In the genomic region with DNA sequence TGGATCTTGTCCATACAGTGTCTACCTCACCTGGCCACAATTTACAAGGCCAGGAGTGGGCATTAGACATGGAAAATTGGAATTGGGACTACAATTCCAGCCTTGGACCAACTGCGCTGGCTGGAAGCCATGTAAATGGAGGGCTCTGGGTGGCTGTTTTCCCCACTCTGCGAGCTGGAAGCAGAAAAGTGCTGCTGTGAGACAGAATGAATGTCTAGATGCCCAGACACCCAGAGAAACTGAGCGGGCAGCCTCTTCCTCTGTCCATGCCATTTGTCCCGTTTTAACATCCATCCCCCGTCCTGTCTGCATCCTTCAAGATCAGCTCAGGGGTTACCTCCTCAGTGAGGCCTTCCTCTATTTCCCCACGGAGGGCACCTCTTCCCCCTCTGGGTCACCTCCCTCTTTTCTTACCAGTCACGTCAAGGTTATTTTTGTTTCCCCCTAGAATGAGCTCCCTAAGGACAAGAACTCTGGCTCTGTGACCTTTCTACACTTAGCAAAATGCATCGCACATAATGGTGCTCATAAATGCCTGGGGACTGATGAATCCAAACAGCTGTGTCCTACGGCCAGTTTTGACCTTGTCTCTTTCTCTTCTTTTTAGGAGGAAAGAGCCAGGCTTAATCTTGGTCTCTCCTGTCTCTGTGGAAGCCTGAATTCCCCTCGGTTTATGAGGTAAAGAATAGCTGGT, we compare ENCODE assay signal across 14 cellular contexts. TPM values are rescaled to one million over a fixed set of nuclear protein-coding genes. Genes with fewer than 3 reads are reported as not detected.
DNase-seq lines count a peak whose midpoint lies in the region; ATAC-seq and TF ChIP-seq lines count a peak whose summit lies in the region.
"Had no signal": no experiment of that assay in that cellular context is flagged by ENCODE, and none has a peak within 500 bp of the region (broad histone marks: within the 10 kb centered on the region; RNA-seq: fewer than 3 reads in every experiment).

No MANE protein-coding gene starts in this region.

- 67% methylated on average over 5 of the region's 10 CpGs; no CpG with 5 or more reads in 1 of the 2 experiments for WGBS in IMR-90 (ENCODE audit: extremely low coverage in 2 of 2, insufficient read length in 1 of 2), 2 experiments
- WGBS in trophoblast cell (ENCODE audit: extremely low coverage, insufficient coverage, insufficient read length) = no CpG with 5 or more reads among the region's 10 CpGs

- H3K23ac ChIP-seq in IMR-90 (ENCODE audit: low read depth, low read length) = peak overlapping the region; percentile 96
- H3K23ac ChIP-seq in trophoblast cell (ENCODE audit: low read length) = no peak overlapping the region

- H4K20me1 ChIP-seq in IMR-90 (ENCODE audit: insufficient read depth, low read length) (no peaks in the 10 kb centered on the region), fibroblast of lung (ENCODE audit: control insufficient read depth, extremely low read depth, insufficient read depth, low read length) (no peaks in the 10 kb centered on the region)

- CTCF ChIA-PET in IMR-90 (lab: Yijun Ruan, JAX) = interaction anchor here (0.9 to 1.8 kb wide), 2 partner anchors 13 to 224 kb away, joined by 4 to 5 read pairs; no protein-coding TSS in a partner anchor
- CTCF ChIA-PET in Calu3 (lab: Charles Lee) = interaction anchor here (0.6 to 2.0 kb wide), 8 partner anchors 12 to 217 kb away, joined by 3 to 6 read pairs (median 4); no protein-coding TSS in a partner anchor

- H3K18ac ChIP-seq in IMR-90 (ENCODE audit: low read depth, low read length) (peak overlapping the region; percentile 60), trophoblast cell (ENCODE audit: low read length) (peak overlapping the region; percentile 45)

- no peak for TF ChIP-seq POLR2A in IMR-90 (IDR thresholded peaks at IDR 0.05; ENCODE audit: low read depth, low read length)

- TF ChIP-seq RAD21 in IMR-90 (IDR thresholded peaks at IDR 0.05; ENCODE audit: low read length) = no peak

- peaks cover 62% of the 10 kb centered on the region for H3K9me1 ChIP-seq in IMR-90 (ENCODE audit: insufficient read depth, low read length)

- no peaks in the 10 kb centered on the region for H3K27me3 ChIP-seq in ACC112 (ENCODE audit: insufficient read depth, low read length)
- H3K27me3 ChIP-seq in IMR-90 (ENCODE audit: control insufficient read depth, insufficient read depth, low read length) = no peaks in the 10 kb centered on the region
- H3K27me3 ChIP-seq in fibroblast of lung (ENCODE audit: control insufficient read depth, insufficient read depth, low read length) = no peaks in the 10 kb centered on the region
- no peaks in the 10 kb centered on the region for H3K27me3 ChIP-seq in trophoblast cell (ENCODE audit: insufficient read depth, low read length)

- no peaks in the 10 kb centered on the region for H3K9me3 Mint-ChIP-seq in Calu3 (ENCODE audit: low read depth, unreplicated experiment)
- H3K9me3 Mint-ChIP-seq: effector memory CD8-positive, alpha-beta T cell had no signal

- H3K27ac ChIP-seq in ACC112 (ENCODE audit: low read depth, low read length) (peak overlapping the region; percentile 100), IMR-90 (ENCODE audit: insufficient read depth, low read length) (peak overlapping the region; percentile 92), fibroblast of lung (ENCODE audit: insufficient read depth, low read length) (peak overlapping the region; percentile 83), trophoblast cell (ENCODE audit: low read depth, low read length) (no peak overlapping the region)
- H3K27ac ChIP-seq: WERI-Rb-1 had no signal

- H3K9ac ChIP-seq in IMR-90 (ENCODE audit: low read depth, low read length) (peak overlapping the region; percentile 44), fibroblast of lung (ENCODE audit: insufficient read depth, low read length) (peak overlapping the region; percentile 29), trophoblast cell (ENCODE audit: low read length) (no peak overlapping the region)

- H3K4me3 Mint-ChIP-seq in Calu3 (ENCODE audit: low read depth, unreplicated experiment) = no peak overlapping the region
- H3K4me3 Mint-ChIP-seq: activated CD8-positive, alpha-beta memory T cell treated with anti-CD3 and anti-CD28 coated beads, Interleukin-2, amount 10 ng/mL, durations not matched to agents 7 days and 5 days; effector memory CD8-positive, alpha-beta T cell had no signal

- no TSS peak for BruUV-seq in IMR-90 (replicated peaks; lab: Mats Ljungman, UMichigan)
- BruUV-seq in Calu3 (replicated peaks; lab: Mats Ljungman, UMichigan) = no TSS peak

- DNase-seq in IMR-90 = peak; percentile 67
- peak in 1 of 2 donors; percentile 58 for DNase-seq in fibroblast of lung (ENCODE audit: low read depth in 2 of 2)
- peak in 1 of 2 donors; percentile 31 for DNase-seq in trophoblast cell
- no peak for DNase-seq in midbrain (lab: John Stamatoyannopoulos, UW)
- no peak for DNase-seq in DMS79 (lab: John Stamatoyannopoulos, UW)
- no peak for DNase-seq in Calu3
- no peak for DNase-seq in retina
- DNase-seq: activated naive CD4-positive, alpha-beta T cell; DMS 273 treated with DMSO at 0.1 percent for 48 hours; effector memory CD8-positive, alpha-beta T cell; WERI-Rb-1 had no signal

- peaks cover 13% of the 10 kb centered on the region for H3K4me1 Mint-ChIP-seq in Calu3 (ENCODE audit: low read depth, unreplicated experiment)

- H3K14ac ChIP-seq in IMR-90 (replicated peaks; ENCODE audit: low read depth, low read length) (peak overlapping the region; percentile 98), trophoblast cell (ENCODE audit: low read length) (peak overlapping the region; percentile 44)

- no peak overlapping the region for H3K4me3 ChIP-seq in ACC112 (ENCODE audit: low read depth, low read length)
- no peak overlapping the region for H3K4me3 ChIP-seq in IMR-90 (ENCODE audit: insufficient read depth, low read depth, low read length)
- no peak overlapping the region for H3K4me3 ChIP-seq in fibroblast of lung (replicated peaks in 1 of 4; ENCODE audit: control extremely low read depth in 1 of 4, insufficient read depth in 1 of 4, low read depth in 3 of 4, low read length in 4 of 4)
- H3K4me3 ChIP-seq in trophoblast cell (ENCODE audit: low read depth, low read length) = no peak overlapping the region
- H3K4me3 ChIP-seq: K562 had no signal

- H2AK5ac ChIP-seq in IMR-90 (ENCODE audit: low read depth, low read length) (peak overlapping the region; percentile 99), trophoblast cell (ENCODE audit: low read length) (peak overlapping the region; percentile 73)

- peaks cover 66% of the 10 kb centered on the region for H3K4me1 ChIP-seq in ACC112 (ENCODE audit: control insufficient read depth, insufficient read depth, low read length, unreplicated experiment)
- peaks cover 49% of the 10 kb centered on the region for H3K4me1 ChIP-seq in IMR-90 (ENCODE audit: control insufficient read depth, insufficient read depth, low read length)
- H3K4me1 ChIP-seq in fibroblast of lung (ENCODE audit: control insufficient read depth, extremely low read depth, insufficient read depth, low read length) = peaks cover 55% of the 10 kb centered on the region
- H3K4me1 ChIP-seq in trophoblast cell (ENCODE audit: control insufficient read depth in 1 of 2, insufficient read depth in 2 of 2, low read length in 2 of 2) = peaks cover 16 to 22% of the 10 kb centered on the region in 2 experiments

- H3K27me3 Mint-ChIP-seq in Calu3 (ENCODE audit: unreplicated experiment) = no peaks in the 10 kb centered on the region

- H3K4ac ChIP-seq in IMR-90 (ENCODE audit: low read depth, low read length) (peak overlapping the region; percentile 98), trophoblast cell (ENCODE audit: low read depth, low read length) (no peak overlapping the region)

- in situ Hi-C loops in IMR-90 (cut with MboI; ENCODE audit: low sequenced_read_pairs) = no loop called here

- no peak overlapping the region for H2AFZ ChIP-seq in ACC112 (ENCODE audit: low read length, unreplicated experiment)
- peak overlapping the region; percentile 62 for H2AFZ ChIP-seq in IMR-90 (replicated peaks; ENCODE audit: low read length, poor library complexity)
- no peak overlapping the region for H2AFZ ChIP-seq in fibroblast of lung (ENCODE audit: low read length)
- no peak overlapping the region for H2AFZ ChIP-seq in trophoblast cell (ENCODE audit: insufficient read depth, low read length, poor library complexity)

- POLR2A ChIA-PET in IMR-90 (lab: Charles Lee; ENCODE audit: unreplicated experiment) = interaction anchor here (1.0 kb wide), 1 partner anchor 16 kb away, joined by 3 read pairs; no protein-coding TSS in a partner anchor

- no peaks in the 10 kb centered on the region for H3K9me3 ChIP-seq in IMR-90 (ENCODE audit: control insufficient read depth, insufficient read depth, low read length)
- no peaks in the 10 kb centered on the region for H3K9me3 ChIP-seq in fibroblast of lung (ENCODE audit: control insufficient read depth, insufficient read depth, low read depth, low read length)
- peaks cover 11% of the 10 kb centered on the region for H3K9me3 ChIP-seq in trophoblast cell (ENCODE audit: insufficient read depth, low read depth, low read length)

- H2BK20ac ChIP-seq in IMR-90 (ENCODE audit: low read depth, low read length) = peak overlapping the region; percentile 99

- intact Hi-C loops in IMR-90 (cut with micrococcal nuclease) (loop anchor here (2.0 to 5.0 kb wide), 2 partner anchors 48 to 62 kb away; no protein-coding TSS in a partner anchor), Calu3 (cut with micrococcal nuclease; ENCODE audit: unreplicated experiment) (loop anchor here (10.0 kb wide), 1 partner anchor 100 kb away; no protein-coding TSS in a partner anchor)

- peak overlapping the region; percentile 99 for H2AK9ac ChIP-seq in IMR-90 (replicated peaks; ENCODE audit: low read depth, low read length, poor library complexity)

- H3K27ac Mint-ChIP-seq in Calu3 (ENCODE audit: unreplicated experiment) = no peak overlapping the region
- H3K27ac Mint-ChIP-seq: activated CD8-positive, alpha-beta memory T cell treated with anti-CD3 and anti-CD28 coated beads, Interleukin-2, amount 10 ng/mL, durations not matched to agents 7 days and 5 days; effector memory CD8-positive, alpha-beta T cell had no signal

- dilution Hi-C loops in IMR-90 (cut with HindIII; ENCODE audit: low sequenced_read_pairs, unreplicated experiment) = no loop called here

- H2BK12ac ChIP-seq in trophoblast cell (ENCODE audit: low read length) = peak overlapping the region; percentile 76

- H4K91ac ChIP-seq in IMR-90 (ENCODE audit: insufficient read depth, low read depth, low read length) (peak overlapping the region; percentile 98), trophoblast cell (ENCODE audit: low read depth, low read length) (peak overlapping the region; percentile 86)

- 0 out of 2 replicates have a peak, but pooled peaks have one; percentile 2 for ATAC-seq in IMR-90 (ENCODE audit: low read depth)
- ATAC-seq: effector memory CD8-positive, alpha-beta T cell had no signal

- H3K36me3 ChIP-seq in ACC112 (ENCODE audit: insufficient read depth, low read length) = no peaks in the 10 kb centered on the region
- no peaks in the 10 kb centered on the region for H3K36me3 ChIP-seq in IMR-90 (ENCODE audit: control insufficient read depth, insufficient read depth, low read length)
- no peaks in the 10 kb centered on the region for H3K36me3 ChIP-seq in fibroblast of lung (ENCODE audit: control insufficient read depth, insufficient read depth, low read length)
- no peaks in the 10 kb centered on the region for H3K36me3 ChIP-seq in trophoblast cell (ENCODE audit: control insufficient read depth in 1 of 2, insufficient read depth in 2 of 2, low read length in 2 of 2)
- H3K36me3 ChIP-seq: WERI-Rb-1 had no signal

- H3K79me1 ChIP-seq in IMR-90 (ENCODE audit: low read depth in 1 of 2, low read length in 2 of 2) (peaks cover 15 to 81% of the 10 kb centered on the region in 2 experiments), trophoblast cell (ENCODE audit: low read length) (peaks cover 23% of the 10 kb centered on the region)

- no peak overlapping the region for H4K12ac ChIP-seq in trophoblast cell (ENCODE audit: low read depth, low read length)

- H3K4me2 ChIP-seq in IMR-90 (ENCODE audit: low read depth, low read length) (no peak overlapping the region), fibroblast of lung (ENCODE audit: extremely low read depth, insufficient read depth, low read length) (no peak overlapping the region), trophoblast cell (ENCODE audit: low read length) (no peak overlapping the region)

- peak overlapping the region; percentile 100 for H2BK120ac ChIP-seq in IMR-90 (ENCODE audit: low read depth, low read length)
- H2BK120ac ChIP-seq in trophoblast cell (ENCODE audit: insufficient read depth, low read length, poor library complexity) = peak overlapping the region; percentile 60

- H4K8ac ChIP-seq in IMR-90 (ENCODE audit: low read depth in 2 of 2, low read length in 2 of 2) (peak overlapping the region; percentile 63 to 94), trophoblast cell (ENCODE audit: low read depth, low read length) (peak overlapping the region; percentile 27)

- H3K36me3 Mint-ChIP-seq in Calu3 (ENCODE audit: insufficient read depth, unreplicated experiment) = no peaks in the 10 kb centered on the region
- H3K36me3 Mint-ChIP-seq: activated CD8-positive, alpha-beta memory T cell treated with anti-CD3 and anti-CD28 coated beads, Interleukin-2, amount 10 ng/mL, durations not matched to agents 7 days and 5 days had no signal

- no peak for TF ChIP-seq CTCF in IMR-90 (conservative IDR thresholded peaks at IDR 0.05; ENCODE audit: low read depth, low read length)
- no peak for TF ChIP-seq CTCF in fibroblast of lung (conservative IDR thresholded peaks at IDR 0.05 in 1 of 2, IDR thresholded peaks at IDR 0.05 in 1 of 2; ENCODE audit: low read depth in 1 of 2, low read length in 2 of 2)
- TF ChIP-seq CTCF in Calu3 (IDR thresholded peaks at IDR 0.05; ENCODE audit: unreplicated experiment) = no peak

- H2BK5ac ChIP-seq in IMR-90 (ENCODE audit: low read depth, low read length, poor library complexity, severe bottlenecking) (peak overlapping the region; percentile 96), trophoblast cell (ENCODE audit: low read depth, low read length, poor library complexity) (peak overlapping the region; percentile 51)

- peak overlapping the region; percentile 77; the same call in 2 of the 3 replicates for H2BK15ac ChIP-seq in IMR-90 (ENCODE audit: low read depth, low read length)

- H3K56ac ChIP-seq in IMR-90 (ENCODE audit: extremely low read depth, insufficient read depth, low read length) = peak overlapping the region; percentile 85

- peak overlapping the region; percentile 77 for H4K5ac ChIP-seq in IMR-90 (ENCODE audit: low read depth, low read length)

- H3K79me2 ChIP-seq in ACC112 (ENCODE audit: control insufficient read depth, insufficient read depth, low read length, unreplicated experiment) (peaks cover 5% of the 10 kb centered on the region), fibroblast of lung (ENCODE audit: control insufficient read depth, insufficient read depth, low read length) (peaks cover 11% of the 10 kb centered on the region), trophoblast cell (ENCODE audit: control insufficient read depth, insufficient read depth, low read length, poor library complexity) (peaks cover 2% of the 10 kb centered on the region)

RNA-seq across cellular contexts. Expression of a gene that starts 41.2 kb away (rescaled TPM):
- total RNA-seq in IMR-90 (2012; rRNA removed) = 177 and 219 TPM in 2 replicates
- polyA plus RNA-seq in IMR-90 (2012; rRNA removed) = 127 and 145 TPM in 2 replicates
- 51.2 and 117 TPM in 2 replicates for polyA plus RNA-seq in IMR-90 (2012; cell fraction: cytosol; rRNA removed)
- polyA plus RNA-seq in IMR-90 (2012; cell fraction: nucleus; rRNA removed; ENCODE audit: low replicate concordance) = 56.9 and 86.4 TPM in 2 replicates
- 145 and 151 TPM in 2 replicates for total RNA-seq in fibroblast of lung
- 231 and 328 TPM in 2 replicates for polyA plus RNA-seq in fibroblast of lung
- 131 and 161 TPM in 2 replicates for polyA plus RNA-seq in fibroblast of lung (2012)
- polyA minus RNA-seq in fibroblast of lung (ENCODE audit: low replicate concordance) = 80.1 and 106 TPM in 2 replicates
- polyA plus RNA-seq in trophoblast cell (2013) = 100 and 104 TPM in 2 replicates
- 99.8 and 108 TPM in 2 replicates for total RNA-seq in Calu3 (2022)
